ENCODE assay signal across 1 cellular context in the genomic region with DNA sequence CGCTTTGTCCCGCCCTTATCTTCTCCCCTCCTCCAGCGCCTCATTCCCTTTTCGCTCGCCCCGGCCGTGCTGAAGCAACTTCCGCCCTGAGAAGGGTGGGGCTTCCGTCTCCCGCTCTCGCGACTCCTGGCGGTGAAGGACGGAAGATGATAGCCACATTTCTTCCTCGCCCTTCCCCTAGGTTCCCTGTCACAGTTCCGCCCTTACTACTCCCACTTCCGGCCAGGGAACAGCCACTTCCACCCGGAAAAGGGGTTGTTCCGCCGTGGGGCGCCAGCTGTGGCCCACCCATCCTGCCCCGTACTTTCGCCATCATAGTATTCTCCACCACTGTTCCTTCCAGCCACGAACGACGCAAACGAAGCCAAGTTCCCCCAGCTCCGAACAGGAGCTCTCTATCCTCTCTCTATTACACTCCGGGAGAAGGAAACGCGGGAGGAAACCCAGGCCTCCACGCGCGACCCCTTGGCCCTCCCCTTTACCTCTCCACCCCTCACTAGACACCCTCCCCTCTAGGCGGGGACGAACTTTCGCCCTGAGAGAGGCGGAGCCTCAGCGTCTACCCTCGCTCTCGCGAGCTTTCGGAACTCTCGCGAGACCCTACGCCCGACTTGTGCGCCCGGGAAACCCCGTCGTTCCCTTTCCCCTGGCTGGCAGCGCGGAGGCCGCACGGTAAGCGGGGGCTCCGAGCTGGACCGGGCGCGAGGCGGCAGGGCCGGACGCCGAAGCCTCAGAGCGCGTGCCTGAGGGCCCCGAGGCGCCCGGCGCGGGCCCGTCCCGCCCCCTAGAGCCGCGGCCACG.
A peak's percentile ranks its signal among the peaks of the same experiment; 100 is the strongest.
TF ChIP-seq lines count a peak whose summit lies in the region.

A gene (plus strand): TSS at position 638 of the 801 bp plus-strand sequence. CDS start 520 bp downstream, outside the sequence.

TF ChIP-seq in K562, 482 proteins besides CTCF, POLR2A, EP300 and RAD21 (continued from another document):
- TF ChIP-seq, protein P1, sequence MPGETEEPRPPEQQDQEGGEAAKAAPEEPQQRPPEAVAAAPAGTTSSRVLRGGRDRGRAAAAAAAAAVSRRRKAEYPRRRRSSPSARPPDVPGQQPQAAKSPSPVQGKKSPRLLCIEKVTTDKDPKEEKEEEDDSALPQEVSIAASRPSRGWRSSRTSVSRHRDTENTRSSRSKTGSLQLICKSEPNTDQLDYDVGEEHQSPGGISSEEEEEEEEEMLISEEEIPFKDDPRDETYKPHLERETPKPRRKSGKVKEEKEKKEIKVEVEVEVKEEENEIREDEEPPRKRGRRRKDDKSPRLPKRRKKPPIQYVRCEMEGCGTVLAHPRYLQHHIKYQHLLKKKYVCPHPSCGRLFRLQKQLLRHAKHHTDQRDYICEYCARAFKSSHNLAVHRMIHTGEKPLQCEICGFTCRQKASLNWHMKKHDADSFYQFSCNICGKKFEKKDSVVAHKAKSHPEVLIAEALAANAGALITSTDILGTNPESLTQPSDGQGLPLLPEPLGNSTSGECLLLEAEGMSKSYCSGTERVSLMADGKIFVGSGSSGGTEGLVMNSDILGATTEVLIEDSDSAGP (CRISPR knock-in tag; IDR thresholded peaks at IDR 0.05): no peak
- TF ChIP-seq SRSF7 (optimal IDR thresholded peaks at IDR 0.05; ENCODE audit: low read depth, low read length) (no peak), KLF1 (tag; IDR thresholded peaks at IDR 0.05) (peak; percentile 88), SMAD3 (CRISPR knock-in tag; conservative IDR thresholded peaks at IDR 0.05) (no peak), POLR2G (IDR thresholded peaks at IDR 0.05; ENCODE audit: low read depth, low read length) (peak; percentile 100), THRAP3 (IDR thresholded peaks at IDR 0.05; ENCODE audit: borderline replicate concordance) (no peak)
- TF ChIP-seq, protein P2, sequence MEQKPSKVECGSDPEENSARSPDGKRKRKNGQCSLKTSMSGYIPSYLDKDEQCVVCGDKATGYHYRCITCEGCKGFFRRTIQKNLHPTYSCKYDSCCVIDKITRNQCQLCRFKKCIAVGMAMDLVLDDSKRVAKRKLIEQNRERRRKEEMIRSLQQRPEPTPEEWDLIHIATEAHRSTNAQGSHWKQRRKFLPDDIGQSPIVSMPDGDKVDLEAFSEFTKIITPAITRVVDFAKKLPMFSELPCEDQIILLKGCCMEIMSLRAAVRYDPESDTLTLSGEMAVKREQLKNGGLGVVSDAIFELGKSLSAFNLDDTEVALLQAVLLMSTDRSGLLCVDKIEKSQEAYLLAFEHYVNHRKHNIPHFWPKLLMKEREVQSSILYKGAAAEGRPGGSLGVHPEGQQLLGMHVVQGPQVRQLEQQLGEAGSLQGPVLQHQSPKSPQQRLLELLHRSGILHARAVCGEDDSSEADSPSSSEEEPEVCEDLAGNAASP (IDR thresholded peaks at IDR 0.05): no peak
TF ChIP-seq in K562: peak in this region for 193.
